8 cellular contexts compared by ENCODE assay signal in genomic region chr11:119094816-119095065, GRCh38. TPM values are rescaled to one million over a fixed set of nuclear protein-coding genes. Genes with fewer than 3 reads are reported as not detected.
DNase-seq lines count a peak whose midpoint lies in the region; ATAC-seq and TF ChIP-seq lines count a peak whose summit lies in the region.

No MANE protein-coding gene starts in this region.

- H3K9me3 Mint-ChIP-seq in H9 = no peaks in the 10 kb centered on the region; a peak in 1 of 5 replicates
- H3K9me3 Mint-ChIP-seq in activated naive CD8-positive, alpha-beta T cell treated with anti-CD3 and anti-CD28 coated beads, Interleukin-2, amount 50 U/mL, for 24 hours = no peaks in the 10 kb centered on the region

- H3K9me3 ChIP-seq in H9 (ENCODE audit: control insufficient read depth, low read depth, low read length) (no peaks in the 10 kb centered on the region), heart right ventricle (no peaks in the 10 kb centered on the region), ovary (no peaks in the 10 kb centered on the region)

- peaks cover 20% of the 10 kb centered on the region; the same call in 1 of the 2 replicates for H3K79me2 ChIP-seq in H9 (ENCODE audit: insufficient read depth, low read length)

- H3K27ac Mint-ChIP-seq in H9 = peak overlapping the region in 2 of 3 experiments; percentile 95 to 96; a peak in 5 of 7 replicates
- peak overlapping the region; percentile 99 for H3K27ac Mint-ChIP-seq in activated naive CD8-positive, alpha-beta T cell treated with anti-CD3 and anti-CD28 coated beads, Interleukin-2, amount 50 U/mL, for 24 hours

- peak overlapping the region; percentile 95 for H3K14ac ChIP-seq in H9 (ENCODE audit: insufficient read depth, low read length)

- peak overlapping the region; percentile 92 to 96 for H3K4me3 Mint-ChIP-seq in H9
- H3K4me3 Mint-ChIP-seq in activated naive CD8-positive, alpha-beta T cell treated with anti-CD3 and anti-CD28 coated beads, Interleukin-2, amount 50 U/mL, for 24 hours = peak overlapping the region; percentile 90

- no peak overlapping the region for H2AFZ ChIP-seq in H9 (ENCODE audit: low read length)

- peak; percentile 71 for TF ChIP-seq CTCF in H9 (conservative IDR thresholded peaks at IDR 0.05)
- TF ChIP-seq CTCF in heart right ventricle (IDR thresholded peaks at IDR 0.05) = peak; percentile 55 to 90 (median 70)
- TF ChIP-seq CTCF in ovary (IDR thresholded peaks at IDR 0.05) = peak in 1 of 3 donors; percentile 68

- no peak overlapping the region for H2BK20ac ChIP-seq in H9 (ENCODE audit: low read depth, low read length, poor library complexity, severe bottlenecking)

- DNase-seq in activated gamma-delta T cell (lab: John Stamatoyannopoulos, UW) = peak; percentile 50
- no peak for DNase-seq in activated gamma-delta T cell treated with Interleukin-2 at 50 U/mL for 16 hours
- no peak for DNase-seq in H9
- peak; percentile 80 for DNase-seq in M059J (ENCODE audit: low read depth)
- DNase-seq in activated naive CD8-positive, alpha-beta T cell treated with anti-CD3 and anti-CD28 coated beads, Interleukin-2, amount 50 U/mL, for 24 hours = no peak
- peak; percentile 79 to 85 for DNase-seq in heart right ventricle
- DNase-seq in ovary = peak; percentile 81 to 88 (median 86)
- DNase-seq in EL = no peak

- intact Hi-C loops in heart right ventricle (cut with DNase I) = loop anchor here in 6 of 10 donors (1.0 to 10.0 kb wide), 8 partner anchors 27 to 220 kb away; partner anchors contain the start of genes HINFP (in 2 of the 6), MCAM (in 1 of the 6), NLRX1 (in 1 of the 6) and RPS25 (in 1 of the 6)
- intact Hi-C loops in ovary (cut with DNase I) = loop anchor here in 2 of 4 donors (5.0 to 10.0 kb wide), 2 partner anchors 103 to 240 kb away; partner anchors contain the start of gene RNF26 (in 1 of the 2)

- no peak overlapping the region for H2BK12ac ChIP-seq in H9 (ENCODE audit: insufficient read length, low read depth, low read length)

- H3K36me3 Mint-ChIP-seq in H9 (ENCODE audit: insufficient read depth in 1 of 3, low read depth in 3 of 3) = peaks cover 36 to 67% (median 59%) of the 10 kb centered on the region in 3 experiments
- peaks cover 60% of the 10 kb centered on the region for H3K36me3 Mint-ChIP-seq in activated naive CD8-positive, alpha-beta T cell treated with anti-CD3 and anti-CD28 coated beads, Interleukin-2, amount 50 U/mL, for 24 hours (ENCODE audit: low read depth)

- H3K4me1 Mint-ChIP-seq in H9 = peaks cover 29% of the 10 kb centered on the region in 2 experiments
- H3K4me1 Mint-ChIP-seq in activated naive CD8-positive, alpha-beta T cell treated with anti-CD3 and anti-CD28 coated beads, Interleukin-2, amount 50 U/mL, for 24 hours = peaks cover 40% of the 10 kb centered on the region

- H3K4me2 ChIP-seq in H9 (ENCODE audit: insufficient read depth, insufficient read length, low read length) = peak overlapping the region; percentile 44

- no peak for TF ChIP-seq EP300 in ovary (IDR thresholded peaks at IDR 0.05)

- WGBS in H9 (ENCODE audit: extremely low coverage, insufficient read length, low lambda C conversion rate) = no CpG with 5 or more reads among the region's 19 CpGs
- 0% methylated on average over 12 to 19 of the region's 19 CpGs for WGBS in heart right ventricle, 2 donors
- 0 to 3% (median 0%) methylated on average over 5 to 19 of the region's 19 CpGs for WGBS in ovary, 3 donors

- H3K56ac ChIP-seq in H9 (ENCODE audit: insufficient read length, low read depth, low read length) = no peak overlapping the region

- no peaks in the 10 kb centered on the region for H4K20me1 ChIP-seq in H9 (ENCODE audit: control insufficient read depth, insufficient read depth, insufficient read length)

- no peaks in the 10 kb centered on the region for H3K27me3 Mint-ChIP-seq in H9 (ENCODE audit: low read depth)
- H3K27me3 Mint-ChIP-seq in activated naive CD8-positive, alpha-beta T cell treated with anti-CD3 and anti-CD28 coated beads, Interleukin-2, amount 50 U/mL, for 24 hours = peaks cover 4% of the 10 kb centered on the region

- H3T11ph ChIP-seq in H9 (ENCODE audit: low read length) = no peak overlapping the region

- no peak overlapping the region for H3K4ac ChIP-seq in H9 (ENCODE audit: low read depth, low read length)

- H4K91ac ChIP-seq in H9 (ENCODE audit: insufficient read length, low read depth, low read length) = no peak overlapping the region

- H2BK120ac ChIP-seq in H9 (ENCODE audit: low read depth, low read length, poor library complexity, severe bottlenecking) = no peak overlapping the region

- H3K9ac ChIP-seq in H9 (ENCODE audit: extremely low read depth, insufficient read length, low read length) = peak overlapping the region; percentile 95

- H3K27me3 ChIP-seq in H9 (ENCODE audit: insufficient read depth, low read length) (no peaks in the 10 kb centered on the region), heart right ventricle (no peaks in the 10 kb centered on the region), ovary (no peaks in the 10 kb centered on the region)

- H3K79me1 ChIP-seq in H9 (ENCODE audit: insufficient read depth, low read depth, low read length, poor library complexity, severe bottlenecking) = no peaks in the 10 kb centered on the region

- no peak overlapping the region for H4K5ac ChIP-seq in H9 (ENCODE audit: insufficient read length, low read depth, low read length)

- no peak overlapping the region for H2AK5ac ChIP-seq in H9 (ENCODE audit: insufficient read length, low read length)

- no peak overlapping the region for H4K8ac ChIP-seq in H9 (replicated peaks; ENCODE audit: insufficient read length, low read depth, low read length)

- ATAC-seq in activated naive CD8-positive, alpha-beta T cell treated with anti-CD3 and anti-CD28 coated beads, Interleukin-2, amount 50 U/mL, for 24 hours = peak; percentile 21
- ATAC-seq in heart right ventricle = peak; percentile 77 to 91 (median 86)

- H3K23ac ChIP-seq in H9 (ENCODE audit: insufficient read length, low read depth, low read length) = no peak overlapping the region

- H3K4me1 ChIP-seq in H9 (ENCODE audit: insufficient read depth, low read length) (no peaks in the 10 kb centered on the region; the same call in 1 of the 2 replicates), heart right ventricle (peaks cover 10 to 45% (median 25%) of the 10 kb centered on the region in 9 donors), ovary (ENCODE audit: insufficient read depth) (peaks cover 2% of the 10 kb centered on the region)

- H2BK15ac ChIP-seq in H9 (ENCODE audit: low read depth, low read length) = no peak overlapping the region

- H3K36me3 ChIP-seq in heart right ventricle (peaks cover 0 to 68% (median 19%) of the 10 kb centered on the region in 9 donors), ovary (no peaks in the 10 kb centered on the region)

- H2BK5ac ChIP-seq in H9 (ENCODE audit: insufficient read length, low read length) = no peak overlapping the region

- H3K27ac ChIP-seq in H9 (ENCODE audit: insufficient read length, low read depth, low read length) = no peak overlapping the region
- H3K27ac ChIP-seq in heart right ventricle = peak overlapping the region; percentile 82 to 95 (median 94)
- H3K27ac ChIP-seq in ovary = peak overlapping the region; percentile 80 to 96

- peak overlapping the region; percentile 81 for H3K18ac ChIP-seq in H9 (ENCODE audit: insufficient read length, low read depth, low read length)

- TF ChIP-seq POLR2A in ovary (IDR thresholded peaks at IDR 0.05) = no peak

- H3K23me2 ChIP-seq in H9 (ENCODE audit: insufficient read length, low read depth, low read length, poor library complexity, severe bottlenecking) = peaks cover 13% of the 10 kb centered on the region

- H3K4me3 ChIP-seq in heart right ventricle (peak overlapping the region; percentile 58 to 98 (median 84)), ovary (peak overlapping the region; percentile 92)

RNA-seq across cellular contexts. Expression of gene DPAGT1, which starts 6.9 kb away (rescaled TPM):
- total RNA-seq in H9 (2021) (43.6 and 44.5 TPM in 2 replicates), heart right ventricle (10 to 100 TPM in 9 of 10 donors, 1 to 10 TPM in 1; 8.6 to 23.2 (median 16.5) TPM), ovary (10 to 100 TPM; 14.1 to 31.3 (median 24.4) TPM)
- 42.1 and 50.9 TPM in 2 replicates for total RNA-seq in M059J (2014; rRNA removed; shearing (Covaris generic))
- polyA plus RNA-seq in heart right ventricle (10 to 100 TPM; 15.3 to 24.3 TPM), ovary (10 to 100 TPM; 18.3 to 61.4 TPM)

RNA-seq across cellular contexts. Expression of gene HMBS, which starts 10.1 kb away (rescaled TPM):
- total RNA-seq in H9 (2021) (57.2 and 57.7 TPM in 2 replicates), heart right ventricle (10 to 100 TPM; 14.3 to 24.9 (median 17.3) TPM), ovary (10 to 100 TPM in 2 of 7 donors, 1 to 10 TPM in 5; 1.1 to 19.4 (median 8.7) TPM)
- 17.2 and 18.5 TPM in 2 replicates for total RNA-seq in M059J (2014; rRNA removed; shearing (Covaris generic))
- polyA plus RNA-seq in heart right ventricle (10 to 100 TPM; 33.0 to 39.7 TPM), ovary (1 to 10 TPM; 4.6 to 7.6 TPM)

RNA-seq across cellular contexts. Expression of gene C2CD2L, which starts 12.4 kb away (rescaled TPM):
- total RNA-seq in H9 (2021) (5.5 and 5.6 TPM in 2 replicates), heart right ventricle (10 to 100 TPM in 3 of 10 donors, 1 to 10 TPM in 7; 6.6 to 13.7 (median 8.4) TPM), ovary (10 to 100 TPM in 1 of 7 donors, 1 to 10 TPM in 6; 4.4 to 13.6 (median 8.8) TPM)
- 7.1 and 10.3 TPM in 2 replicates for total RNA-seq in M059J (2014; rRNA removed; shearing (Covaris generic))
- polyA plus RNA-seq in heart right ventricle (10 to 100 TPM in 1 of 2 donors, 1 to 10 TPM in 1; 6.1 to 11.6 TPM), ovary (1 to 10 TPM; 2.8 to 5.5 TPM)

RNA-seq across cellular contexts. Expression of gene HINFP, which starts 26.6 kb away (rescaled TPM):
- total RNA-seq in H9 (2021) = 42.1 and 42.4 TPM in 2 replicates
- 10.8 and 20.1 TPM in 2 replicates for total RNA-seq in M059J (2014; rRNA removed; shearing (Covaris generic))
- 10 to 100 TPM in 8 of 10 donors, 1 to 10 TPM in 2; 8.9 to 15.8 (median 11.5) TPM for total RNA-seq in heart right ventricle
- 10 to 100 TPM in 1 of 2 donors, 1 to 10 TPM in 1; 8.6 to 18.1 TPM for polyA plus RNA-seq in heart right ventricle
- 10 to 100 TPM; 15.2 to 27.9 (median 22.8) TPM for total RNA-seq in ovary
- 10 to 100 TPM; 17.5 to 20.4 TPM for polyA plus RNA-seq in ovary

RNA-seq across cellular contexts. Expression of gene VPS11, which starts 27.1 kb away (rescaled TPM):
- 17.5 and 18.6 TPM in 2 replicates for total RNA-seq in H9 (2021)
- total RNA-seq in M059J (2014; rRNA removed; shearing (Covaris generic)) = 18.9 and 20.9 TPM in 2 replicates
- 10 to 100 TPM; 15.7 to 23.8 (median 21.5) TPM for total RNA-seq in heart right ventricle
- polyA plus RNA-seq in heart right ventricle = 10 to 100 TPM; 23.7 to 44.2 TPM
- total RNA-seq in ovary = 10 to 100 TPM; 24.3 to 45.0 (median 34.9) TPM
- 10 to 100 TPM; 40.1 to 47.8 TPM for polyA plus RNA-seq in ovary

Comparison
In these comparisons a context has a peak if more than half of its experiments do, and no peak if none do; other contexts are left out.
1. DNase-seq: peak in activated gamma-delta T cell (single experiment), M059J (single experiment), heart right ventricle (2 of 2) and ovary (5 of 5); none in activated gamma-delta T cell treated with Interleukin-2 at 50 U/mL for 16 hours (single experiment), H9 (single experiment), activated naive CD8-positive, alpha-beta T cell treated with anti-CD3 and anti-CD28 coated beads, Interleukin-2, amount 50 U/mL, for 24 hours (single experiment) and EL (single experiment).